Comparison of ENCODE assay signal across 27 cellular contexts in genomic region chr6:168410554-168411011, GRCh38. TPM values are rescaled to one million over a fixed set of nuclear protein-coding genes. Genes with fewer than 3 reads are reported as not detected.
DNase-seq lines count a peak whose midpoint lies in the region; ATAC-seq, FAIRE-seq and TF ChIP-seq lines count a peak whose summit lies in the region.
"Had no signal": no experiment of that assay in that cellular context is flagged by ENCODE, and none has a peak within 500 bp of the region (broad histone marks: within the 10 kb centered on the region; RNA-seq: fewer than 3 reads in every experiment).

No MANE protein-coding gene starts in this region.

- no peak overlapping the region for H3K4me3 ChIP-seq in GM23338
- no peak overlapping the region for H3K4me3 ChIP-seq in H7 (ENCODE audit: insufficient read depth, low read depth, low read length)
- H3K4me3 ChIP-seq in kidney (ENCODE audit: low read length in 2 of 2), result no peak overlapping the region
- no peak overlapping the region for H3K4me3 ChIP-seq in mammary epithelial cell (replicated peaks in 1 of 3; ENCODE audit: insufficient read depth in 1 of 3, low read depth in 2 of 3, low read length in 3 of 3)
- H3K4me3 ChIP-seq: GM12878 had no signal

- TF ChIP-seq CTCF in GM23338 (conservative IDR thresholded peaks at IDR 0.05; ENCODE audit: low read depth in 2 of 2), result no peak
- no peak for TF ChIP-seq CTCF in kidney (IDR thresholded peaks at IDR 0.05; ENCODE audit: borderline replicate concordance, extremely low read depth, insufficient read depth)
- no peak for TF ChIP-seq CTCF in mammary epithelial cell (conservative IDR thresholded peaks at IDR 0.05 in 1 of 2, IDR thresholded peaks at IDR 0.05 in 1 of 2; ENCODE audit: extremely low read depth in 1 of 2, insufficient read depth in 1 of 2, low read depth in 1 of 2, low read length in 2 of 2)

- no peak overlapping the region for H3K4me3 Mint-ChIP-seq in GM23338
- H3K4me3 Mint-ChIP-seq in T-helper 2 cell treated with Interferon-gamma antibody and Interleukin-4, amounts not matched to agents 5 μg/mL and 100 μg/mL, for 36 hours, result no peak overlapping the region
- H3K4me3 Mint-ChIP-seq: CD8-positive, alpha-beta T cell had no signal

- WGBS in mammary epithelial cell (ENCODE audit: low coverage, missing lambda C conversion rate), result 10% methylated on average over 10 of the region's 19 CpGs

- in situ Hi-C loops in mammary epithelial cell (cut with MboI; ENCODE audit: low sequenced_read_pairs in 2 of 2), result no loop called here

- FAIRE-seq in kidney (lab: Jason Lieb, UNC), result no peak
- FAIRE-seq: GM12878 had no signal

- peaks cover 5% of the 10 kb centered on the region for H3K27me3 Mint-ChIP-seq in GM23338 (ENCODE audit: insufficient read depth, low read depth, poor library complexity)
- H3K27me3 Mint-ChIP-seq in T-helper 2 cell treated with Interferon-gamma antibody and Interleukin-4, amounts not matched to agents 5 μg/mL and 100 μg/mL, for 36 hours (ENCODE audit: low read depth), result no peaks in the 10 kb centered on the region

- dilution Hi-C loops in mammary epithelial cell (cut with HindIII; ENCODE audit: low sequenced_read_pairs), result no loop called here

- H3K4me1 ChIP-seq in GM23338 (ENCODE audit: insufficient read depth) (no peaks in the 10 kb centered on the region), kidney (ENCODE audit: control insufficient read depth in 1 of 2, insufficient read depth in 1 of 2, low read depth in 1 of 2, low read length in 2 of 2) (no peaks in the 10 kb centered on the region), mammary epithelial cell (ENCODE audit: insufficient read depth, low read length) (no peaks in the 10 kb centered on the region)
- H3K4me1 ChIP-seq: Caco-2 had no signal

- H4K20me1 ChIP-seq in GM23338 (replicated peaks; ENCODE audit: insufficient read depth) (no peaks in the 10 kb centered on the region), mammary epithelial cell (ENCODE audit: insufficient read depth, low read length) (no peaks in the 10 kb centered on the region)

- ATAC-seq in GM23338, result peak; percentile 47
- ATAC-seq in sciatic nerve, result peak; percentile 51
- no peak for ATAC-seq in HG03442 (IDR thresholded peaks at IDR 0.05; ENCODE audit: unreplicated experiment)
- ATAC-seq: CD8-positive, alpha-beta T cell; GM12878 had no signal

- no peak for DNase-seq in GM23338 (ENCODE audit: low spot score)
- peak; percentile 47 for DNase-seq in H7
- DNase-seq in kidney, result peak; percentile 48
- no peak for DNase-seq in sciatic nerve (ENCODE audit: low spot score)
- no peak for DNase-seq in mammary epithelial cell
- no peak for DNase-seq in T-helper 2 cell treated with Interferon-gamma antibody and Interleukin-4, amounts not matched to agents 5 μg/mL and 100 μg/mL, for 36 hours (ENCODE audit: low spot score)
- DNase-seq: C1 segment of cervical spinal cord, Caco-2, DMS79, EL, GDM1, GOT3, Karpas-422, NCI-H1092, NCI-H1417 treated with DMSO at 0.1 percent for 48 hours, NCI-H1694 treated with DMSO at 0.1 percent for 48 hours, NCI-H2081 treated with DMSO at 0.1 percent for 48 hours, NCI-H2171, NCI-H226, NCI-H510A, NCI-H69, RPMI8226, SHP77 treated with DMSO at 0.1 percent for 48 hours had no signal

- BruUV-seq in mammary epithelial cell (replicated peaks; lab: Mats Ljungman, UMichigan), result no TSS peak

- H3K36me3 ChIP-seq in GM23338 (ENCODE audit: insufficient read depth) (no peaks in the 10 kb centered on the region), H7 (replicated peaks; ENCODE audit: control insufficient read depth, insufficient read depth, low read length) (no peaks in the 10 kb centered on the region), kidney (ENCODE audit: control insufficient read depth in 1 of 2, insufficient read depth in 2 of 2, low read length in 2 of 2) (no peaks in the 10 kb centered on the region), mammary epithelial cell (ENCODE audit: insufficient read depth, low read length) (no peaks in the 10 kb centered on the region)

- H3F3A ChIP-seq in GM23338 (replicated peaks; ENCODE audit: low read depth), result no peaks in the 10 kb centered on the region

- H3K4me1 Mint-ChIP-seq in GM23338, result no peaks in the 10 kb centered on the region
- H3K4me1 Mint-ChIP-seq in T-helper 2 cell treated with Interferon-gamma antibody and Interleukin-4, amounts not matched to agents 5 μg/mL and 100 μg/mL, for 36 hours (ENCODE audit: low read depth), result no peaks in the 10 kb centered on the region

- no peaks in the 10 kb centered on the region for H3K79me2 ChIP-seq in GM23338 (replicated peaks; ENCODE audit: insufficient read depth)
- no peaks in the 10 kb centered on the region for H3K79me2 ChIP-seq in mammary epithelial cell (ENCODE audit: insufficient read depth, low read length)

- H3K27me3 ChIP-seq in GM23338 (ENCODE audit: insufficient read depth) (no peaks in the 10 kb centered on the region), H7 (ENCODE audit: control insufficient read depth, insufficient read depth, low read length) (no peaks in the 10 kb centered on the region), mammary epithelial cell (ENCODE audit: insufficient read depth, low read length) (no peaks in the 10 kb centered on the region)

- CTCF ChIA-PET in mammary epithelial cell (lab: Charles Lee; ENCODE audit: low non-redundant PET), result no interaction called here

- H3K9me3 ChIP-seq in kidney (ENCODE audit: control insufficient read depth in 1 of 2, low read length in 2 of 2) (no peaks in the 10 kb centered on the region), mammary epithelial cell (replicated peaks; ENCODE audit: insufficient read depth, low read length) (peaks cover 37% of the 10 kb centered on the region)
- H3K9me3 ChIP-seq: Caco-2 had no signal

- H3K9me2 ChIP-seq in GM23338 (ENCODE audit: insufficient read depth), result no peaks in the 10 kb centered on the region

- H3K27ac ChIP-seq in GM23338 (ENCODE audit: low read depth), result no peak overlapping the region
- no peak overlapping the region for H3K27ac ChIP-seq in kidney (ENCODE audit: low read depth in 2 of 2, low read length in 2 of 2)
- H3K27ac ChIP-seq in mammary epithelial cell (ENCODE audit: insufficient read depth, low read depth, low read length), result no peak overlapping the region

- no peak overlapping the region for H2AFZ ChIP-seq in GM23338
- no peak overlapping the region for H2AFZ ChIP-seq in mammary epithelial cell (ENCODE audit: low read depth, low read length)

- no peak overlapping the region for H3K27ac Mint-ChIP-seq in GM23338
- no peak overlapping the region for H3K27ac Mint-ChIP-seq in T-helper 2 cell treated with Interferon-gamma antibody and Interleukin-4, amounts not matched to agents 5 μg/mL and 100 μg/mL, for 36 hours
- H3K27ac Mint-ChIP-seq: CD8-positive, alpha-beta T cell had no signal

- intact Hi-C loops in kidney (cut with DNase I) (no loop called here), sciatic nerve (cut with DNase I) (no loop called here), mammary epithelial cell (cut with micrococcal nuclease) (no loop called here)

- H3K4me2 ChIP-seq in GM23338 (no peak overlapping the region), mammary epithelial cell (ENCODE audit: insufficient read depth, low read depth, low read length) (no peak overlapping the region)

- no peak overlapping the region for H3K9ac ChIP-seq in kidney (ENCODE audit: low read length in 2 of 2)
- H3K9ac ChIP-seq in mammary epithelial cell (ENCODE audit: insufficient read depth, low read length), result no peak overlapping the region

- no peaks in the 10 kb centered on the region for H3K36me3 Mint-ChIP-seq in GM23338 (ENCODE audit: low read depth)
- no peaks in the 10 kb centered on the region for H3K36me3 Mint-ChIP-seq in T-helper 2 cell treated with Interferon-gamma antibody and Interleukin-4, amounts not matched to agents 5 μg/mL and 100 μg/mL, for 36 hours (ENCODE audit: low read depth)
- H3K36me3 Mint-ChIP-seq: CD8-positive, alpha-beta T cell had no signal

- no peaks in the 10 kb centered on the region for H3K9me3 Mint-ChIP-seq in GM23338
- H3K9me3 Mint-ChIP-seq in T-helper 2 cell treated with Interferon-gamma antibody and Interleukin-4, amounts not matched to agents 5 μg/mL and 100 μg/mL, for 36 hours, result no peaks in the 10 kb centered on the region
- H3K9me3 Mint-ChIP-seq: CD8-positive, alpha-beta T cell had no signal

TF ChIP-seq in GM23338, 12 proteins besides CTCF, POLR2A, EP300 and RAD21 (continues in another document):
- no peak for TF ChIP-seq STAT1 (IDR thresholded peaks at IDR 0.05; ENCODE audit: unreplicated experiment)
- TF ChIP-seq ZNF331 (CRISPR knock-in tag; IDR thresholded peaks at IDR 0.05; ENCODE audit: low read depth), result no peak
- TF ChIP-seq POLR2AphosphoS5 (IDR thresholded peaks at IDR 0.05; ENCODE audit: low read depth), result no peak
- TF ChIP-seq JUNB (IDR thresholded peaks at IDR 0.05; ENCODE audit: unreplicated experiment), result no peak

RNA-seq across cellular contexts. Expression of gene SMOC2, which starts 30.4 kb away (rescaled TPM):
- total RNA-seq in GM23338 (2014; rRNA removed; shearing (Covaris generic)), result 5.1 and 6.5 TPM in 2 replicates
- 3.5 and 4.3 TPM in 2 replicates for polyA plus RNA-seq in GM23338 (2016; fragmentation: Nextera tagmentation; extraction: Ambion mirVana)
- 0.18 and 0.45 TPM in 2 replicates for total RNA-seq in H7 (2014; rRNA removed; shearing (Covaris generic))
- total RNA-seq in kidney, result 13.1 TPM
- 6.5 TPM for polyA plus RNA-seq in kidney (ENCODE audit: insufficient read depth, low read depth, low replicate concordance)
- 45.6 TPM for total RNA-seq in sciatic nerve
- not detected for total RNA-seq in mammary epithelial cell
- polyA plus RNA-seq in mammary epithelial cell, result not detected
- polyA minus RNA-seq in mammary epithelial cell, result not detected
- total RNA-seq: CD8-positive, alpha-beta T cell; HT-29 had no signal

Comparison
In these comparisons a context has a peak if more than half of its experiments do, and no peak if none do; other contexts are left out.
1. DNase-seq: peak in H7 (single experiment) and kidney (single experiment); none in GM23338 (single experiment), sciatic nerve (single experiment), mammary epithelial cell (single experiment) and T-helper 2 cell treated with Interferon-gamma antibody and Interleukin-4, amounts not matched to agents 5 μg/mL and 100 μg/mL, for 36 hours (single experiment).